Comparison of ENCODE assay signal across 20 cellular contexts in genomic region chr7:33854178-33854577, GRCh38. TPM values are rescaled to one million over a fixed set of nuclear protein-coding genes. Genes with fewer than 3 reads are reported as not detected.
DNase-seq lines count a peak whose midpoint lies in the region; FAIRE-seq and TF ChIP-seq lines count a peak whose summit lies in the region.
"Had no signal": no experiment of that assay in that cellular context is flagged by ENCODE, and none has a peak within 500 bp of the region (broad histone marks: within the 10 kb centered on the region; RNA-seq: fewer than 3 reads in every experiment).

No MANE protein-coding gene starts in this region.

- H3K4me1 ChIP-seq in BE2C: no peaks in the 10 kb centered on the region

- H3K27me3 ChIP-seq in bronchial epithelial cell (ENCODE audit: control insufficient read depth, insufficient read depth, low read length) (no peaks in the 10 kb centered on the region), BE2C (no peaks in the 10 kb centered on the region; the same call in 1 of the 2 replicates), dorsolateral prefrontal cortex (no peaks in the 10 kb centered on the region)

- CTCF ChIA-PET in HEK293T (lab: Yijun Ruan, JAX): no interaction called here

- no peak for FAIRE-seq in bronchial epithelial cell (lab: Jason Lieb, UNC)
- FAIRE-seq: GM19239 had no signal

- intact Hi-C loops in dorsolateral prefrontal cortex (cut with DNase I): no loop called here

- no peak overlapping the region for H3K27ac ChIP-seq in dorsolateral prefrontal cortex

- H3K4me3 ChIP-seq in bronchial epithelial cell (ENCODE audit: low read depth, low read length) (no peak overlapping the region), BE2C (ENCODE audit: low read depth, low read length) (no peak overlapping the region), dorsolateral prefrontal cortex (no peak overlapping the region)
- H3K4me3 ChIP-seq: lung had no signal

- no peaks in the 10 kb centered on the region for H3K36me3 ChIP-seq in bronchial epithelial cell (ENCODE audit: control insufficient read depth, insufficient read depth, low read length)
- H3K36me3 ChIP-seq in BE2C: no peaks in the 10 kb centered on the region

- H3K9me3 ChIP-seq in BE2C: no peaks in the 10 kb centered on the region

- no peak for TF ChIP-seq CTCF in bronchial epithelial cell (IDR thresholded peaks at IDR 0.05; ENCODE audit: insufficient read depth, low read length, severe bottlenecking)
- no peak for TF ChIP-seq CTCF in BE2C (IDR thresholded peaks at IDR 0.05; ENCODE audit: low read depth, low read length)
- TF ChIP-seq CTCF in dorsolateral prefrontal cortex (IDR thresholded peaks at IDR 0.05 in 54 of 56, conservative IDR thresholded peaks at IDR 0.05 in 2 of 56; ENCODE audit: low read depth in 1 of 56, partially characterized antibody in 56 of 56): no peak

- POLR2A ChIA-PET in HEK293T (lab: Yijun Ruan, JAX): no interaction called here

- DNase-seq in Daoy (ENCODE audit: low read depth) (peak; percentile 84), LHCN-M2 (ENCODE audit: low read depth) (peak; percentile 94), bronchial epithelial cell (ENCODE audit: low read depth) (peak; percentile 38), myocyte (ENCODE audit: low read depth) (peak; percentile 91), NCI-H2081 treated with DMSO at 0.1 percent for 48 hours (lab: John Stamatoyannopoulos, UW) (no peak), BE2C (no peak), dorsolateral prefrontal cortex (no peak), HEK293T (ENCODE audit: extremely low spot score) (no peak)
- DNase-seq: activated CD4-positive, alpha-beta T cell treated with anti-CD3 and anti-CD28 coated beads, Interleukin-2, amount 50 U/mL, for 4 hours; activated naive CD4-positive, alpha-beta T cell treated with anti-CD3 and anti-CD28 coated beads, Interleukin-2, amount 50 U/mL, for 16 hours; activated T-cell treated with anti-CD3 and anti-CD28 coated beads, Interleukin-2, amount 50 U/mL, for 1 hour; AML-193; Calu3; caudate nucleus; effector memory CD4-positive, alpha-beta T cell; NCI-H1048; NCI-H774 had no signal

TF ChIP-seq in HEK293T, 16 proteins besides CTCF, POLR2A, EP300 and RAD21:
- no peak for TF ChIP-seq SP1 (IDR thresholded peaks at IDR 0.05)
- TF ChIP-seq PKNOX1 (IDR thresholded peaks at IDR 0.05): no peak

RNA-seq across cellular contexts. Expression of gene BMPER, which starts 51.2 kb away (rescaled TPM):
- total RNA-seq in Daoy (2014; rRNA removed; shearing (Covaris generic)): 0.09 and 1.6 TPM in 2 replicates
- total RNA-seq in LHCN-M2 (2014; rRNA removed) (4.1 and 5.1 TPM in 2 replicates), bronchial epithelial cell (0.13 and 0.26 TPM in 2 replicates), myocyte (1.3 and 3.1 TPM in 2 replicates), dorsolateral prefrontal cortex (10 to 100 TPM; 13.4 to 45.4 (median 31.2) TPM)
- 5.7 TPM for polyA plus RNA-seq in LHCN-M2 (2012)
- polyA plus RNA-seq in myocyte (2012): 2.2 TPM
- polyA plus RNA-seq in BE2C (2012; ENCODE audit: insufficient read depth, insufficient read length, low read depth): 0.17 TPM
- total RNA-seq: Calu3 had no signal
- polyA plus RNA-seq: IgD-negative memory B cell had no signal

Comparison
In these comparisons a context has a peak if more than half of its experiments do, and no peak if none do; other contexts are left out.
1. DNase-seq: peak in Daoy (single experiment), LHCN-M2 (single experiment), bronchial epithelial cell (single experiment) and myocyte (single experiment); none in NCI-H2081 treated with DMSO at 0.1 percent for 48 hours (single experiment), BE2C (single experiment), dorsolateral prefrontal cortex (0 of 10) and HEK293T (single experiment).